ENCODE assay signal across 23 cellular contexts in the genomic region with DNA sequence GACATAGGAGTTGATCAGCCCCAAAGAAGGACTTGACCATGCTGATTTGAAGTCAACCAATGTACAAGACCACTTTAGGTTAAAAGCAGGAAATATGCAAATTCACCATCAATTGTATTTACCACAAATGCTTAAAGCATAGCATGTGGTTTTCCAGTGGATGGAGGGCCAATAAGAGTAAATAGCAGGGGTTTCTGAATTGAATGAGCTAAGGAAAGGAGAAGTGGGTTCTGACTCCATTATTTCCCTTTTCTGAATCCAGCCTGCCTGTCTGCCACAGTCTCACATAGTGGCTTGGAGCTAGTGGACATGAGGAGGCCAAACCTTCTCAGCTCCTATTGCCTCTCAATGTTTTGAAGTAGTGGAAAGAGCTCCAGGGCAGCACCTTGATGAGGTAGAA. TPM values are rescaled to one million over a fixed set of nuclear protein-coding genes. Genes with fewer than 3 reads are reported as not detected.
"Had no signal": no experiment of that assay in that cellular context is flagged by ENCODE, and none has a peak within 500 bp of the region (broad histone marks: within the 10 kb centered on the region; RNA-seq: fewer than 3 reads in every experiment).

No MANE protein-coding gene starts in this region.

- H3K4me3 Mint-ChIP-seq: activated CD4-positive, alpha-beta T cell treated with anti-CD3 and anti-CD28 coated beads, Interleukin-2, amount 10 ng/mL, durations not matched to agents 7 days and 5 days; activated CD8-positive, alpha-beta T cell treated with anti-CD3 and anti-CD28 coated beads, Interleukin-2, amount 10 ng/mL, durations not matched to agents 7 days and 5 days; activated naive CD4-positive, alpha-beta T cell treated with anti-CD3 and anti-CD28 coated beads, Interleukin-2, amount 10 ng/mL, durations not matched to agents 7 days and 5 days; activated naive CD8-positive, alpha-beta T cell treated with anti-CD3 and anti-CD28 coated beads, Interleukin-2, amount 50 U/mL, for 24 hours; activated T-cell treated with anti-CD3 and anti-CD28 coated beads, Interleukin-2, amount 50 U/mL, for 24 hours; neural crest cell had no signal

- H3K27me3 Mint-ChIP-seq: activated naive CD4-positive, alpha-beta T cell treated with anti-CD3 and anti-CD28 coated beads, Interleukin-2, amount 10 ng/mL, durations not matched to agents 7 days and 5 days; activated T-cell treated with anti-CD3 and anti-CD28 coated beads, Interleukin-2, amount 50 U/mL, for 24 hours; progenitor cell of endocrine pancreas had no signal

- H3K9me3 ChIP-seq: breast epithelium, tibial artery had no signal

- H3K36me3 ChIP-seq: breast epithelium, tibial artery had no signal

- H3K27ac ChIP-seq: breast epithelium, tibial artery had no signal

- H3K27me3 ChIP-seq: breast epithelium, tibial artery had no signal

- H3K36me3 Mint-ChIP-seq: activated naive CD4-positive, alpha-beta T cell treated with anti-CD3 and anti-CD28 coated beads, Interleukin-2, amount 10 ng/mL, durations not matched to agents 7 days and 5 days had no signal

- H3K27ac Mint-ChIP-seq: activated CD4-positive, alpha-beta T cell treated with anti-CD3 and anti-CD28 coated beads, Interleukin-2, amount 10 ng/mL, durations not matched to agents 7 days and 5 days; activated CD8-positive, alpha-beta T cell treated with anti-CD3 and anti-CD28 coated beads, Interleukin-2, amount 10 ng/mL, durations not matched to agents 7 days and 5 days; activated naive CD4-positive, alpha-beta T cell treated with anti-CD3 and anti-CD28 coated beads, Interleukin-2, amount 10 ng/mL, durations not matched to agents 7 days and 5 days; activated naive CD8-positive, alpha-beta T cell treated with anti-CD3 and anti-CD28 coated beads, Interleukin-2, amount 50 U/mL, for 24 hours; activated T-cell treated with anti-CD3 and anti-CD28 coated beads, Interleukin-2, amount 50 U/mL, for 24 hours; progenitor cell of endocrine pancreas had no signal

- H3K4me1 Mint-ChIP-seq: activated naive CD4-positive, alpha-beta T cell treated with anti-CD3 and anti-CD28 coated beads, Interleukin-2, amount 10 ng/mL, durations not matched to agents 7 days and 5 days; activated naive CD8-positive, alpha-beta T cell treated with anti-CD3 and anti-CD28 coated beads, Interleukin-2, amount 50 U/mL, for 24 hours; neural crest cell had no signal

- H3K9me3 Mint-ChIP-seq: activated naive CD4-positive, alpha-beta T cell treated with anti-CD3 and anti-CD28 coated beads, Interleukin-2, amount 10 ng/mL, durations not matched to agents 7 days and 5 days; activated naive CD8-positive, alpha-beta T cell treated with anti-CD3 and anti-CD28 coated beads, Interleukin-2, amount 50 U/mL, for 24 hours; activated T-cell treated with anti-CD3 and anti-CD28 coated beads, Interleukin-2, amount 50 U/mL, for 24 hours; neural crest cell had no signal

- DNase-seq: activated CD4-positive, alpha-beta T cell treated with anti-CD3 and anti-CD28 coated beads, Interleukin-2, amount 10 ng/mL, durations not matched to agents 7 days and 5 days; activated CD8-positive, alpha-beta T cell treated with anti-CD3 and anti-CD28 coated beads, Interleukin-2, amount 10 ng/mL, durations not matched to agents 7 days and 5 days; activated naive CD4-positive, alpha-beta T cell treated with anti-CD3 and anti-CD28 coated beads, Interleukin-2, amount 10 ng/mL, durations not matched to agents 7 days and 5 days; activated naive CD8-positive, alpha-beta T cell treated with anti-CD3 and anti-CD28 coated beads, Interleukin-2, amount 50 U/mL, for 24 hours; activated T-cell treated with anti-CD3 and anti-CD28 coated beads, Interleukin-2, amount 50 U/mL, for 24 hours; anterior cingulate cortex; cerebellar nuclear complex; cortex of kidney; erythroblast; foreskin melanocyte; glutamatergic neuron; hippocampal formation; stimulated activated CD8-positive, alpha-beta memory T cell treated with anti-CD3 and anti-CD28 coated beads, Interleukin-4, amount 100 ng/mL, for 48 hours; stimulated activated naive CD8-positive, alpha-beta T cell treated with anti-CD3 and anti-CD28 coated beads, Interleukin-15, Interleukin-2, amounts not matched to agents 100 U/mL and 50 U/mL, for 24 hours; substantia nigra; T1000; tibial artery had no signal

- H3K4me3 ChIP-seq: breast epithelium, lung, tibial artery had no signal

- ATAC-seq: activated CD4-positive, CD25-positive, alpha-beta regulatory T cell treated with anti-CD3 and anti-CD28 coated beads, Interleukin-2, amount 50 U/mL, for 24 hours; activated CD8-positive, alpha-beta T cell treated with anti-CD3 and anti-CD28 coated beads, Interleukin-2, amount 10 ng/mL, durations not matched to agents 7 days and 5 days; activated naive CD8-positive, alpha-beta T cell treated with anti-CD3 and anti-CD28 coated beads, Interleukin-2, amount 50 U/mL, for 24 hours; stimulated activated naive CD8-positive, alpha-beta T cell treated with anti-CD3 and anti-CD28 coated beads, Interleukin-15, Interleukin-2, amounts not matched to agents 100 U/mL and 50 U/mL, for 24 hours had no signal

- H3K4me1 ChIP-seq: breast epithelium, tibial artery had no signal

RNA-seq across cellular contexts. Expression of a gene that starts 7.2 kb away (rescaled TPM):
- total RNA-seq: activated CD4-positive, alpha-beta T cell treated with anti-CD3 and anti-CD28 coated beads, Interleukin-2, amount 10 ng/mL, durations not matched to agents 7 days and 5 days; activated CD8-positive, alpha-beta T cell treated with anti-CD3 and anti-CD28 coated beads, Interleukin-2, amount 10 ng/mL, durations not matched to agents 7 days and 5 days; breast epithelium; neural crest cell; progenitor cell of endocrine pancreas had no signal
- polyA plus RNA-seq: urinary bladder had no signal
